Comparison of ENCODE assay signal across 32 cellular contexts in genomic region chr3:49754536-49754935, GRCh38. TPM values are rescaled to one million over a fixed set of nuclear protein-coding genes. Genes with fewer than 3 reads are reported as not detected.
"Had no signal": no experiment of that assay in that cellular context is flagged by ENCODE, and none has a peak within 500 bp of the region (broad histone marks: within the 10 kb centered on the region; RNA-seq: fewer than 3 reads in every experiment).

No MANE protein-coding gene starts in this region.

- H3K27ac Mint-ChIP-seq: stimulated activated effector memory CD8-positive, alpha-beta T cell treated with anti-CD3 and anti-CD28 coated beads, Interleukin-12 subunit alpha, Interleukin-12 subunit beta, amount 100 ng/mL, for 72 hours had no signal

- H3K4me3 Mint-ChIP-seq: naive thymus-derived CD8-positive, alpha-beta T cell; stimulated activated effector memory CD8-positive, alpha-beta T cell treated with anti-CD3 and anti-CD28 coated beads, Interleukin-12 subunit alpha, Interleukin-12 subunit beta, amount 100 ng/mL, for 72 hours had no signal

- H3K27me3 Mint-ChIP-seq: naive thymus-derived CD8-positive, alpha-beta T cell had no signal

- H3K9me3 ChIP-seq: esophagus squamous epithelium, lower lobe of right lung, ovary, psoas muscle, sigmoid colon, stomach, tibial artery, upper lobe of left lung had no signal

- H3K9me3 Mint-ChIP-seq: naive thymus-derived CD8-positive, alpha-beta T cell; stimulated activated effector memory CD8-positive, alpha-beta T cell treated with anti-CD3 and anti-CD28 coated beads, Interleukin-12 subunit alpha, Interleukin-12 subunit beta, amount 100 ng/mL, for 72 hours had no signal

- DNase-seq: dermis blood vessel endothelial cell; effector memory CD4-positive, alpha-beta T cell; erythroblast; esophagus squamous epithelium; head of caudate nucleus; left ventricle myocardium superior; lower lobe of right lung; naive thymus-derived CD8-positive, alpha-beta T cell; occipital lobe; ovary; posterior cingulate gyrus; psoas muscle; right cardiac atrium; sigmoid colon; stimulated activated CD4-positive, alpha-beta T cell treated with anti-CD3 and anti-CD28 coated beads, Interleukin-2, amount 100 ng/mL, for 24 hours; stimulated activated CD4-positive, alpha-beta T cell treated with anti-CD3 and anti-CD28 coated beads, Interleukin-4, amount 100 ng/mL, for 24 hours; stimulated activated naive CD4-positive, alpha-beta T cell treated with Interleukin-2 at 50 U/mL for 16 hours; stomach; tibial artery; upper lobe of left lung had no signal

- ATAC-seq: left ventricle myocardium superior; lower lobe of right lung; naive thymus-derived CD8-positive, alpha-beta T cell; right cardiac atrium; stimulated activated effector memory CD8-positive, alpha-beta T cell treated with anti-CD3 and anti-CD28 coated beads, Interleukin-12 subunit alpha, Interleukin-12 subunit beta, amount 100 ng/mL, for 72 hours had no signal

- FAIRE-seq: endothelial cell of umbilical vein, frontal cortex, keratinocyte, urothelium cell line had no signal

RNA-seq across cellular contexts. Expression of gene AMIGO3, which starts 35.1 kb away (rescaled TPM):
- total RNA-seq: endothelial cell of umbilical vein, frontal cortex, left ventricle myocardium superior, lower lobe of right lung, mesenteric fat pad, renal cortical epithelial cell had no signal

RNA-seq across cellular contexts. Expression of gene CDHR4, which starts 45.1 kb away (rescaled TPM):
- total RNA-seq: dermis blood vessel endothelial cell; endothelial cell of umbilical vein; esophagus squamous epithelium; fibroblast of villous mesenchyme; frontal cortex; glomerular endothelial cell; left ventricle myocardium superior; mesenteric fat pad; naive thymus-derived CD8-positive, alpha-beta T cell; occipital lobe; psoas muscle; renal cortical epithelial cell; skeletal muscle tissue; subcutaneous adipose tissue had no signal
- polyA plus RNA-seq: keratinocyte; naive thymus-derived CD8-positive, alpha-beta T cell; neural cell had no signal
